ENCODE assay signal across 19 cellular contexts in genomic region chr14:30295980-30296379, GRCh38.
DNase-seq lines count a peak whose midpoint lies in the region; ATAC-seq, FAIRE-seq and TF ChIP-seq lines count a peak whose summit lies in the region.
"Had no signal": no experiment of that assay in that cellular context is flagged by ENCODE, and none has a peak within 500 bp of the region (broad histone marks: within the 10 kb centered on the region; RNA-seq: fewer than 3 reads in every experiment).

No MANE protein-coding gene starts in this region.

- H2AFZ ChIP-seq in MM.1S (ENCODE audit: low read length), result no peak overlapping the region

- no peaks in the 10 kb centered on the region for H3K36me3 Mint-ChIP-seq in HFFc6 (ENCODE audit: low read depth)
- H3K36me3 Mint-ChIP-seq: CD8-positive, alpha-beta memory T cell; natural killer cell had no signal

- H3K27me3 ChIP-seq in lung (ENCODE audit: control insufficient read depth, insufficient read depth) (no peaks in the 10 kb centered on the region), MM.1S (replicated peaks; ENCODE audit: insufficient read depth, low read length) (no peaks in the 10 kb centered on the region)
- H3K27me3 ChIP-seq: gastrocnemius medialis, tibial nerve had no signal

- H3K9ac ChIP-seq in MM.1S (ENCODE audit: low read length), result no peak overlapping the region

- H3K27me3 Mint-ChIP-seq in HFFc6 (ENCODE audit: insufficient read depth), result peaks cover 18% of the 10 kb centered on the region
- H3K27me3 Mint-ChIP-seq: activated CD4-positive, alpha-beta T cell treated with anti-CD3 and anti-CD28 coated beads, Interleukin-2, amount 10 ng/mL, durations not matched to agents 24 days and 14 days had no signal

- ATAC-seq in lung (ENCODE audit: insufficient read depth, low FRiP score), result peak; percentile 41
- ATAC-seq: gastrocnemius medialis, natural killer cell had no signal

- H3K4me3 Mint-ChIP-seq in HFFc6, result no peak overlapping the region
- H3K4me3 Mint-ChIP-seq: activated CD4-positive, alpha-beta T cell treated with anti-CD3 and anti-CD28 coated beads, Interleukin-2, amount 10 ng/mL, durations not matched to agents 24 days and 14 days; CD8-positive, alpha-beta memory T cell; natural killer cell had no signal

- H3K4me1 Mint-ChIP-seq in HFFc6 (ENCODE audit: low read depth), result peaks cover 14% of the 10 kb centered on the region
- H3K4me1 Mint-ChIP-seq: natural killer cell had no signal

- no peak overlapping the region for H3K27ac ChIP-seq in lung (ENCODE audit: low read depth in 1 of 2, low read length in 1 of 2)
- no peak overlapping the region for H3K27ac ChIP-seq in MM.1S (ENCODE audit: low read length)
- H3K27ac ChIP-seq: gastrocnemius medialis, tibial nerve had no signal

- H3K4me2 ChIP-seq in MM.1S (ENCODE audit: low read depth, low read length), result no peak overlapping the region

- TF ChIP-seq CTCF in lung (IDR thresholded peaks at IDR 0.05; ENCODE audit: control extremely low read depth, extremely low read depth) (no peak), HFFc6 (IDR thresholded peaks at IDR 0.05) (no peak), MM.1S (IDR thresholded peaks at IDR 0.05; ENCODE audit: low read length) (no peak)

- H3K27ac Mint-ChIP-seq in HFFc6, result no peak overlapping the region
- H3K27ac Mint-ChIP-seq: activated CD4-positive, alpha-beta T cell treated with anti-CD3 and anti-CD28 coated beads, Interleukin-2, amount 10 ng/mL, durations not matched to agents 24 days and 14 days; CD8-positive, alpha-beta memory T cell; natural killer cell had no signal

- no peaks in the 10 kb centered on the region for H3F3A ChIP-seq in MM.1S (ENCODE audit: insufficient read depth, low read length)

- no peaks in the 10 kb centered on the region for H3K9me3 ChIP-seq in lung (ENCODE audit: control insufficient read depth in 2 of 2, insufficient read depth in 1 of 2, low read length in 1 of 2)
- H3K9me3 ChIP-seq in MM.1S (replicated peaks; ENCODE audit: insufficient read depth, low read length), result no peaks in the 10 kb centered on the region
- H3K9me3 ChIP-seq: gastrocnemius medialis, tibial nerve had no signal

- H3K9me3 Mint-ChIP-seq in HFFc6, result no peaks in the 10 kb centered on the region
- H3K9me3 Mint-ChIP-seq: activated CD4-positive, alpha-beta T cell treated with anti-CD3 and anti-CD28 coated beads, Interleukin-2, amount 10 ng/mL, durations not matched to agents 24 days and 14 days had no signal

- no peak for FAIRE-seq in urothelium cell line (lab: Jason Lieb, UNC)
- FAIRE-seq: GM18507, TTC549 had no signal

- H4K20me1 ChIP-seq in MM.1S (ENCODE audit: insufficient read depth, low read length), result no peaks in the 10 kb centered on the region

- no peaks in the 10 kb centered on the region for H3K9me2 ChIP-seq in MM.1S (replicated peaks; ENCODE audit: insufficient read depth, low read length)

- no peaks in the 10 kb centered on the region for H3K79me2 ChIP-seq in MM.1S (ENCODE audit: low read length)

- H3K4me1 ChIP-seq in lung (ENCODE audit: control insufficient read depth in 2 of 2, insufficient read depth in 2 of 2, low read length in 2 of 2), result no peaks in the 10 kb centered on the region
- H3K4me1 ChIP-seq in MM.1S (ENCODE audit: low read length), result no peaks in the 10 kb centered on the region
- H3K4me1 ChIP-seq: gastrocnemius medialis, tibial nerve had no signal

- DNase-seq in NCI-H1105 (lab: John Stamatoyannopoulos, UW) (peak; percentile 91), NCI-H2107 (lab: John Stamatoyannopoulos, UW) (peak; percentile 60), OCI-M1 (lab: John Stamatoyannopoulos, UW) (peak; percentile 15), lung (ENCODE audit: low spot score) (peak; percentile 60), HFFc6 (no peak), MM.1S (no peak), urothelium cell line (ENCODE audit: low spot score) (no peak)
- DNase-seq: activated CD4-positive, alpha-beta T cell treated with anti-CD3 and anti-CD28 coated beads, Interleukin-2, amount 10 ng/mL, durations not matched to agents 24 days and 14 days; amniotic stem cell; caudate nucleus; CD8-positive, alpha-beta memory T cell; gastrocnemius medialis; GOT3; natural killer cell; stimulated activated naive CD4-positive, alpha-beta T cell treated with Interleukin-2 at 50 U/mL for 16 hours; SW 1271 had no signal

- H3K36me3 ChIP-seq in lung (ENCODE audit: control insufficient read depth in 2 of 2, insufficient read depth in 2 of 2, low read length in 2 of 2) (no peaks in the 10 kb centered on the region), MM.1S (replicated peaks; ENCODE audit: insufficient read depth, low read length) (no peaks in the 10 kb centered on the region)
- H3K36me3 ChIP-seq: gastrocnemius medialis, tibial nerve had no signal

- H3K4me3 ChIP-seq in lung (no peak overlapping the region), MM.1S (ENCODE audit: low read length) (no peak overlapping the region)
- H3K4me3 ChIP-seq: gastrocnemius medialis, tibial nerve had no signal

Comparison
In these comparisons a context has a peak if more than half of its experiments do, and no peak if none do; other contexts are left out.
1. DNase-seq: peak in NCI-H1105 (single experiment), NCI-H2107 (single experiment), OCI-M1 (single experiment) and lung (single experiment); none in HFFc6 (single experiment), MM.1S (single experiment) and urothelium cell line (single experiment).